10 cellular contexts compared by ENCODE assay signal in genomic region chr4:17664755-17665154, GRCh38. TPM values are rescaled to one million over a fixed set of nuclear protein-coding genes. Genes with fewer than 3 reads are reported as not detected.
A peak's percentile ranks its signal among the peaks of the same experiment; 100 is the strongest.
DNase-seq lines count a peak whose midpoint lies in the region; ATAC-seq, FAIRE-seq and TF ChIP-seq lines count a peak whose summit lies in the region.
"Had no signal": no experiment of that assay in that cellular context is flagged by ENCODE, and none has a peak within 500 bp of the region (broad histone marks: within the 10 kb centered on the region; RNA-seq: fewer than 3 reads in every experiment).

No MANE protein-coding gene starts in this region.

- no peak for DNase-seq in bronchial epithelial cell (ENCODE audit: low read depth)
- DNase-seq in suprapubic skin (ENCODE audit: low spot score in 2 of 2): no peak
- no peak for DNase-seq in central memory CD4-positive, alpha-beta T cell
- no peak for DNase-seq in NCI-H82 treated with DMSO at 0.1 percent for 48 hours (lab: John Stamatoyannopoulos, UW; ENCODE audit: unreplicated experiment)
- no peak for DNase-seq in WTC11 (ENCODE audit: low spot score)
- DNase-seq: PC-3 had no signal

- H3K27ac Mint-ChIP-seq in WTC11: no peak overlapping the region

- H3K9me3 ChIP-seq in suprapubic skin: no peaks in the 10 kb centered on the region

- H3K27me3 ChIP-seq in bronchial epithelial cell (ENCODE audit: control insufficient read depth, insufficient read depth, low read length): no peaks in the 10 kb centered on the region
- no peaks in the 10 kb centered on the region for H3K27me3 ChIP-seq in suprapubic skin

- H3K4me3 ChIP-seq in bronchial epithelial cell (ENCODE audit: low read depth, low read length) (no peak overlapping the region), suprapubic skin (no peak overlapping the region)

- H3K36me3 Mint-ChIP-seq in WTC11: no peaks in the 10 kb centered on the region

- no peaks in the 10 kb centered on the region; the same call in 1 of the 2 replicates for H3K27me3 Mint-ChIP-seq in WTC11 (ENCODE audit: low read depth)

- 63% methylated on average over 4 of the region's 4 CpGs for WGBS in suprapubic skin

- peaks cover 5% of the 10 kb centered on the region; the same call in 1 of the 2 replicates for H3K9me3 Mint-ChIP-seq in WTC11

- no peak overlapping the region for H3K4me3 Mint-ChIP-seq in WTC11

- peak; percentile 83 for FAIRE-seq in bronchial epithelial cell (lab: Jason Lieb, UNC)
- FAIRE-seq: keratinocyte had no signal

- POLR2A ChIA-PET in WTC11 (lab: Charles Lee): interaction anchor here (0.6 kb wide), 1 partner anchor 273 kb away, joined by 3 read pairs; no protein-coding TSS in a partner anchor

- TF ChIP-seq CTCF in bronchial epithelial cell (IDR thresholded peaks at IDR 0.05; ENCODE audit: insufficient read depth, low read length, severe bottlenecking) (no peak), suprapubic skin (IDR thresholded peaks at IDR 0.05) (no peak), WTC11 (IDR thresholded peaks at IDR 0.05) (no peak)

- H3K4me1 ChIP-seq in suprapubic skin: no peaks in the 10 kb centered on the region

- no peak overlapping the region for H3K27ac ChIP-seq in suprapubic skin

- CTCF ChIA-PET in WTC11 (lab: Charles Lee): no interaction called here

- H3K36me3 ChIP-seq in bronchial epithelial cell (ENCODE audit: control insufficient read depth, insufficient read depth, low read length) (no peaks in the 10 kb centered on the region), suprapubic skin (no peaks in the 10 kb centered on the region)

- no peak for TF ChIP-seq EP300 in suprapubic skin (IDR thresholded peaks at IDR 0.05)

- ATAC-seq in GM18505 (IDR thresholded peaks at IDR 0.05; ENCODE audit: unreplicated experiment): peak; percentile 87
- ATAC-seq in GM21576 (IDR thresholded peaks at IDR 0.05; ENCODE audit: unreplicated experiment): peak; percentile 93
- ATAC-seq in HG03521 (IDR thresholded peaks at IDR 0.05; ENCODE audit: unreplicated experiment): peak; percentile 83
- no peak for ATAC-seq in WTC11
- ATAC-seq: PC-3 had no signal

- TF ChIP-seq POLR2A in GM18505 (IDR thresholded peaks at IDR 0.05; ENCODE audit: borderline replicate concordance, extremely low read depth, insufficient read depth, insufficient read length) (no peak), suprapubic skin (IDR thresholded peaks at IDR 0.05) (no peak)

- H3K4me1 Mint-ChIP-seq in WTC11: peaks cover 5% of the 10 kb centered on the region; the same call in 1 of the 2 replicates

TF ChIP-seq in WTC11, 78 proteins besides CTCF, POLR2A, EP300 and RAD21:
- TF ChIP-seq ATF6 (CRISPR knock-in tag; IDR thresholded peaks at IDR 0.05): no peak
- TF ChIP-seq ZNF671 (CRISPR knock-in tag; IDR thresholded peaks at IDR 0.05): no peak
- TF ChIP-seq, protein P1, sequence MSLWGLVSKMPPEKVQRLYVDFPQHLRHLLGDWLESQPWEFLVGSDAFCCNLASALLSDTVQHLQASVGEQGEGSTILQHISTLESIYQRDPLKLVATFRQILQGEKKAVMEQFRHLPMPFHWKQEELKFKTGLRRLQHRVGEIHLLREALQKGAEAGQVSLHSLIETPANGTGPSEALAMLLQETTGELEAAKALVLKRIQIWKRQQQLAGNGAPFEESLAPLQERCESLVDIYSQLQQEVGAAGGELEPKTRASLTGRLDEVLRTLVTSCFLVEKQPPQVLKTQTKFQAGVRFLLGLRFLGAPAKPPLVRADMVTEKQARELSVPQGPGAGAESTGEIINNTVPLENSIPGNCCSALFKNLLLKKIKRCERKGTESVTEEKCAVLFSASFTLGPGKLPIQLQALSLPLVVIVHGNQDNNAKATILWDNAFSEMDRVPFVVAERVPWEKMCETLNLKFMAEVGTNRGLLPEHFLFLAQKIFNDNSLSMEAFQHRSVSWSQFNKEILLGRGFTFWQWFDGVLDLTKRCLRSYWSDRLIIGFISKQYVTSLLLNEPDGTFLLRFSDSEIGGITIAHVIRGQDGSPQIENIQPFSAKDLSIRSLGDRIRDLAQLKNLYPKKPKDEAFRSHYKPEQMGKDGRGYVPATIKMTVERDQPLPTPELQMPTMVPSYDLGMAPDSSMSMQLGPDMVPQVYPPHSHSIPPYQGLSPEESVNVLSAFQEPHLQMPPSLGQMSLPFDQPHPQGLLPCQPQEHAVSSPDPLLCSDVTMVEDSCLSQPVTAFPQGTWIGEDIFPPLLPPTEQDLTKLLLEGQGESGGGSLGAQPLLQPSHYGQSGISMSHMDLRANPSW (CRISPR knock-in tag; conservative IDR thresholded peaks at IDR 0.05; ENCODE audit: low read depth): no peak
- no peak for TF ChIP-seq MYBL2 (CRISPR knock-in tag; IDR thresholded peaks at IDR 0.05)
- no peak for TF ChIP-seq E2F1 (CRISPR knock-in tag; IDR thresholded peaks at IDR 0.05)
- TF ChIP-seq ZBTB21 (CRISPR knock-in tag; IDR thresholded peaks at IDR 0.05; ENCODE audit: borderline replicate concordance): no peak
- TF ChIP-seq, protein P2, sequence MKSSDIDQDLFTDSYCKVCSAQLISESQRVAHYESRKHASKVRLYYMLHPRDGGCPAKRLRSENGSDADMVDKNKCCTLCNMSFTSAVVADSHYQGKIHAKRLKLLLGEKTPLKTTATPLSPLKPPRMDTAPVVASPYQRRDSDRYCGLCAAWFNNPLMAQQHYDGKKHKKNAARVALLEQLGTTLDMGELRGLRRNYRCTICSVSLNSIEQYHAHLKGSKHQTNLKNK (CRISPR knock-in tag; IDR thresholded peaks at IDR 0.05): no peak
- TF ChIP-seq ZNF512 (CRISPR knock-in tag; IDR thresholded peaks at IDR 0.05; ENCODE audit: borderline replicate concordance): no peak
- no peak for TF ChIP-seq GABPB1 (CRISPR knock-in tag; IDR thresholded peaks at IDR 0.05)
- no peak for TF ChIP-seq TCF7 (CRISPR knock-in tag; IDR thresholded peaks at IDR 0.05; ENCODE audit: low read depth)
- TF ChIP-seq, protein P3, sequence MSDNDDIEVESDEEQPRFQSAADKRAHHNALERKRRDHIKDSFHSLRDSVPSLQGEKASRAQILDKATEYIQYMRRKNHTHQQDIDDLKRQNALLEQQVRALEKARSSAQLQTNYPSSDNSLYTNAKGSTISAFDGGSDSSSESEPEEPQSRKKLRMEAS (CRISPR knock-in tag; IDR thresholded peaks at IDR 0.05): no peak
- no peak for TF ChIP-seq NR2C2 (CRISPR knock-in tag; IDR thresholded peaks at IDR 0.05)
- no peak for TF ChIP-seq ZNF121 (CRISPR knock-in tag; IDR thresholded peaks at IDR 0.05)
- no peak for TF ChIP-seq ZNF396 (CRISPR knock-in tag; IDR thresholded peaks at IDR 0.05; ENCODE audit: borderline replicate concordance)
- no peak for TF ChIP-seq ESRRA (CRISPR knock-in tag; IDR thresholded peaks at IDR 0.05; ENCODE audit: borderline replicate concordance)
- TF ChIP-seq E2F4 (CRISPR knock-in tag; IDR thresholded peaks at IDR 0.05; ENCODE audit: borderline replicate concordance, low read depth): no peak
- no peak for TF ChIP-seq GTF2I (CRISPR knock-in tag; conservative IDR thresholded peaks at IDR 0.05)

RNA-seq across cellular contexts. Expression of gene MED28, which starts 50.3 kb away (rescaled TPM):
- total RNA-seq in bronchial epithelial cell (9.1 and 12.4 TPM in 2 replicates), suprapubic skin (10 to 100 TPM; 12.4 to 22.2 (median 14.4) TPM), WTC11 (2021) (97.8 to 106 TPM (median 102 TPM) in 3 replicates)
